Comparison of ENCODE assay signal across 20 cellular contexts in genomic region chr4:52843958-52844357, GRCh38. TPM values are rescaled to one million over a fixed set of nuclear protein-coding genes. Genes with fewer than 3 reads are reported as not detected.
DNase-seq lines count a peak whose midpoint lies in the region; ATAC-seq, FAIRE-seq and TF ChIP-seq lines count a peak whose summit lies in the region.
"Had no signal": no experiment of that assay in that cellular context is flagged by ENCODE, and none has a peak within 500 bp of the region (broad histone marks: within the 10 kb centered on the region; RNA-seq: fewer than 3 reads in every experiment).

No MANE protein-coding gene starts in this region.

- intact Hi-C loops in kidney (cut with DNase I), result no loop called here

- H3K4me3 ChIP-seq in HL-60 (replicated peaks; ENCODE audit: insufficient read depth, low read length) (no peak overlapping the region), kidney (ENCODE audit: low read length in 2 of 2) (no peak overlapping the region)
- H3K4me3 ChIP-seq: SJSA1 had no signal

- H3K27ac Mint-ChIP-seq in activated T-helper 17 cell treated with anti-CD3 and anti-CD28 coated beads, Interleukin-2, amount 50 U/mL, for 72 hours, result peak overlapping the region; percentile 48
- peak overlapping the region; percentile 60 for H3K27ac Mint-ChIP-seq in nephron progenitor cell
- H3K27ac Mint-ChIP-seq: activated naive CD8-positive, alpha-beta T cell; natural killer cell had no signal

- no peak overlapping the region for H3K4me3 Mint-ChIP-seq in activated T-helper 17 cell treated with anti-CD3 and anti-CD28 coated beads, Interleukin-2, amount 50 U/mL, for 72 hours
- no peak overlapping the region for H3K4me3 Mint-ChIP-seq in nephron progenitor cell
- H3K4me3 Mint-ChIP-seq: activated naive CD8-positive, alpha-beta T cell; natural killer cell; stimulated activated naive CD8-positive, alpha-beta T cell treated with anti-CD3 and anti-CD28 coated beads, Interleukin-15, amount 100 ng/mL, for 72 hours had no signal

- no peak for FAIRE-seq in kidney (lab: Jason Lieb, UNC)
- FAIRE-seq: endometrium, G401.6, GM18507 had no signal

- no peaks in the 10 kb centered on the region for H3K9me3 ChIP-seq in kidney (ENCODE audit: control insufficient read depth in 1 of 2, low read length in 2 of 2)
- H3K9me3 ChIP-seq: SJSA1 had no signal

- H3K27me3 ChIP-seq in HL-60 (ENCODE audit: insufficient read depth, poor library complexity, severe bottlenecking), result no peaks in the 10 kb centered on the region
- H3K27me3 ChIP-seq: SJSA1 had no signal

- no peak overlapping the region for H3K27ac ChIP-seq in HL-60 (replicated peaks)
- H3K27ac ChIP-seq in kidney (ENCODE audit: low read depth in 2 of 2, low read length in 2 of 2), result no peak overlapping the region
- H3K27ac ChIP-seq: C4-2B, SJSA1, VCaP had no signal

- H3K4me1 Mint-ChIP-seq in activated T-helper 17 cell treated with anti-CD3 and anti-CD28 coated beads, Interleukin-2, amount 50 U/mL, for 72 hours, result no peaks in the 10 kb centered on the region
- peaks cover 59% of the 10 kb centered on the region for H3K4me1 Mint-ChIP-seq in nephron progenitor cell
- H3K4me1 Mint-ChIP-seq: natural killer cell; stimulated activated naive CD8-positive, alpha-beta T cell treated with anti-CD3 and anti-CD28 coated beads, Interleukin-15, amount 100 ng/mL, for 72 hours had no signal

- ATAC-seq in GM18498 (IDR thresholded peaks at IDR 0.05; ENCODE audit: unreplicated experiment), result peak; percentile 52
- ATAC-seq in activated T-helper 17 cell treated with anti-CD3 and anti-CD28 coated beads, Interleukin-2, amount 50 U/mL, for 72 hours (replicated peaks), result no peak
- ATAC-seq: natural killer cell; stimulated activated naive CD8-positive, alpha-beta T cell treated with anti-CD3 and anti-CD28 coated beads, Interleukin-15, amount 100 ng/mL, for 72 hours had no signal

- DNase-seq in HL-60 (ENCODE audit: low read depth in 1 of 2, low spot score in 1 of 2) (peak; percentile 21 to 67), nephron progenitor cell (no peak), kidney (no peak), RKO (ENCODE audit: low spot score) (no peak), islet precursor cell (no peak)
- DNase-seq in activated CD8-positive, alpha-beta memory T cell treated with anti-CD3 and anti-CD28 coated beads, Interleukin-2, amount 50 U/mL, for 48 hours, result no peak
- DNase-seq: natural killer cell; NCI-H187 treated with DMSO at 0.1 percent for 48 hours; NCI-H748 treated with DMSO at 0.1 percent for 48 hours; stimulated activated naive CD8-positive, alpha-beta T cell treated with anti-CD3 and anti-CD28 coated beads, Interleukin-15, amount 100 ng/mL, for 72 hours had no signal

- no peak overlapping the region for H3K9ac ChIP-seq in kidney (ENCODE audit: low read length in 2 of 2)

- H3K36me3 ChIP-seq in kidney (ENCODE audit: control insufficient read depth in 1 of 2, insufficient read depth in 2 of 2, low read length in 2 of 2), result no peaks in the 10 kb centered on the region
- H3K36me3 ChIP-seq: SJSA1 had no signal

- no peaks in the 10 kb centered on the region for H3K36me3 Mint-ChIP-seq in activated T-helper 17 cell treated with anti-CD3 and anti-CD28 coated beads, Interleukin-2, amount 50 U/mL, for 72 hours (ENCODE audit: low read depth)
- H3K36me3 Mint-ChIP-seq in nephron progenitor cell (ENCODE audit: low read depth), result no peaks in the 10 kb centered on the region
- H3K36me3 Mint-ChIP-seq: activated naive CD8-positive, alpha-beta T cell; natural killer cell had no signal

- no peak for TF ChIP-seq CTCF in HL-60 (IDR thresholded peaks at IDR 0.05; ENCODE audit: insufficient read depth, low read length)
- TF ChIP-seq CTCF in nephron progenitor cell (IDR thresholded peaks at IDR 0.05), result no peak
- no peak for TF ChIP-seq CTCF in kidney (IDR thresholded peaks at IDR 0.05; ENCODE audit: borderline replicate concordance, extremely low read depth, insufficient read depth)

- no peaks in the 10 kb centered on the region for H3K27me3 Mint-ChIP-seq in activated T-helper 17 cell treated with anti-CD3 and anti-CD28 coated beads, Interleukin-2, amount 50 U/mL, for 72 hours
- no peaks in the 10 kb centered on the region for H3K27me3 Mint-ChIP-seq in nephron progenitor cell (ENCODE audit: low read depth, poor library complexity)
- H3K27me3 Mint-ChIP-seq: activated naive CD8-positive, alpha-beta T cell had no signal

- no peaks in the 10 kb centered on the region for H3K9me3 Mint-ChIP-seq in activated T-helper 17 cell treated with anti-CD3 and anti-CD28 coated beads, Interleukin-2, amount 50 U/mL, for 72 hours
- no peaks in the 10 kb centered on the region for H3K9me3 Mint-ChIP-seq in nephron progenitor cell
- H3K9me3 Mint-ChIP-seq: natural killer cell; stimulated activated naive CD8-positive, alpha-beta T cell treated with anti-CD3 and anti-CD28 coated beads, Interleukin-15, amount 100 ng/mL, for 72 hours had no signal

- H3K4me1 ChIP-seq in kidney (ENCODE audit: control insufficient read depth in 1 of 2, insufficient read depth in 1 of 2, low read depth in 1 of 2, low read length in 2 of 2), result peaks cover 2 to 15% of the 10 kb centered on the region in 2 donors
- H3K4me1 ChIP-seq: SJSA1 had no signal

RNA-seq across cellular contexts. Expression of gene RASL11B, which starts 18.2 kb away (rescaled TPM):
- under 1 TPM; 0.34 to 0.76 TPM for total RNA-seq in activated T-helper 17 cell treated with anti-CD3 and anti-CD28 coated beads, Interleukin-2, amount 50 U/mL, for 72 hours
- total RNA-seq in kidney, result 4.3 TPM
- polyA plus RNA-seq in kidney (ENCODE audit: insufficient read depth, low read depth, low replicate concordance), result 45.9 TPM
- total RNA-seq: glomerular endothelial cell, natural killer cell had no signal

Comparison
In these comparisons a context has a peak if more than half of its experiments do, and no peak if none do; other contexts are left out.
1. DNase-seq: peak in HL-60 (2 of 2); none in nephron progenitor cell (single experiment), activated CD8-positive, alpha-beta memory T cell treated with anti-CD3 and anti-CD28 coated beads, Interleukin-2, amount 50 U/mL, for 48 hours (single experiment), kidney (single experiment), RKO (single experiment) and islet precursor cell (single experiment).